Comparison of ENCODE assay signal across 9 cellular contexts in the genomic region with DNA sequence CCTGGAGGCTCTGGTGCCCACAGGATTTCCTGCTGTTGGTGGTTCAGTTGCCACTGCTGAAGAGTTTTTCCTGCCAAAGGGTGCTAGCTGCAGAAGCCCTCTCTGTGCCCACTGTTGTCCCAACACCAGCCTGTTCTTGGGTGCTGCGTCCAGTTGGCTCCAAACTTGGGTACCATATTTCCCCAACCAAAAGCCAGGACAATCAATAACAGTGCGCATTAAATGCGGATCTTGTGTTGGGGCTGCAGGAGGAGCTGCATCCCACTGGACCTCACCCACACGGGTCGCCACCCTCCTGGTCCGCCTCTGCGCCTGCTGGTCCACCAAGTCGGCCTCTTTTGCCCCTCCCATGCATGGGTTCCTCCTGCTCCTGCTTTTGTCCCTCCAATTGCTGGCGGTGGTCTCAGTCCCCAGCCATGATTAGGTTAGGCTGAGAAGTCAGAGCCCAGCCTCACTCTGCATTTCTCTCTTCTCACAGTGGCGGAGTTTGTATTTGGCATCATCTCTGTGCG. TPM values are rescaled to one million over a fixed set of nuclear protein-coding genes. Genes with fewer than 3 reads are reported as not detected.
DNase-seq lines count a peak whose midpoint lies in the region; ATAC-seq and TF ChIP-seq lines count a peak whose summit lies in the region.
"Had no signal": no experiment of that assay in that cellular context is flagged by ENCODE, and none has a peak within 500 bp of the region (broad histone marks: within the 10 kb centered on the region; RNA-seq: fewer than 3 reads in every experiment).

No MANE protein-coding gene starts in this region.

- TF ChIP-seq EP300 in suprapubic skin (IDR thresholded peaks at IDR 0.05), result no peak

- no peak for DNase-seq in activated T-cell treated with anti-CD3 and anti-CD28 coated beads, Interleukin-2, amount 50 U/mL, for 72 hours
- DNase-seq in activated T-cell treated with anti-CD3 and anti-CD28 coated beads for 4 hours (no peak), suprapubic skin (ENCODE audit: low spot score in 2 of 2) (no peak), H4 (ENCODE audit: low spot score) (no peak)
- no peak for DNase-seq in stimulated activated naive CD4-positive, alpha-beta T cell (lab: John Stamatoyannopoulos, UW)
- DNase-seq: NCI-H1417 treated with DMSO at 0.1 percent for 48 hours had no signal

- no peaks in the 10 kb centered on the region for H3K27me3 ChIP-seq in layer of hippocampus (ENCODE audit: control insufficient read depth, insufficient read depth, low read length)
- H3K27me3 ChIP-seq in suprapubic skin, result no peaks in the 10 kb centered on the region

- TF ChIP-seq CTCF in suprapubic skin (IDR thresholded peaks at IDR 0.05), result no peak

- peak overlapping the region; percentile 48 for H3K27ac ChIP-seq in layer of hippocampus (ENCODE audit: low read depth, low read length)
- H3K27ac ChIP-seq in suprapubic skin, result peak overlapping the region; percentile 65

- H3K4me1 ChIP-seq in suprapubic skin, result peaks cover 68% of the 10 kb centered on the region

- H3K36me3 Mint-ChIP-seq in activated T-cell treated with anti-CD3 and anti-CD28 coated beads, Interleukin-2, amount 50 U/mL, for 72 hours (ENCODE audit: insufficient read depth in 2 of 2), result peaks cover 16 to 34% of the 10 kb centered on the region in 2 donors
- H3K36me3 Mint-ChIP-seq in activated T-helper 17 cell treated with anti-CD3 and anti-CD28 coated beads, Interleukin-2, amount 50 U/mL, for 72 hours (ENCODE audit: low read depth), result peaks cover 7% of the 10 kb centered on the region

- no peak overlapping the region for H3K27ac Mint-ChIP-seq in activated T-cell treated with anti-CD3 and anti-CD28 coated beads, Interleukin-2, amount 50 U/mL, for 72 hours
- peak overlapping the region; percentile 21 for H3K27ac Mint-ChIP-seq in activated T-helper 17 cell treated with anti-CD3 and anti-CD28 coated beads, Interleukin-2, amount 50 U/mL, for 72 hours

- H3K4me3 ChIP-seq in suprapubic skin, result no peak overlapping the region

- 94% methylated on average over 11 of the region's 11 CpGs for WGBS in suprapubic skin

- H3K36me3 ChIP-seq in suprapubic skin, result no peaks in the 10 kb centered on the region

- peak overlapping the region; percentile 64 to 80 for H3K4me3 Mint-ChIP-seq in activated T-cell treated with anti-CD3 and anti-CD28 coated beads, Interleukin-2, amount 50 U/mL, for 72 hours
- H3K4me3 Mint-ChIP-seq in activated T-helper 17 cell treated with anti-CD3 and anti-CD28 coated beads, Interleukin-2, amount 50 U/mL, for 72 hours, result peak overlapping the region; percentile 69

- TF ChIP-seq POLR2A in suprapubic skin (IDR thresholded peaks at IDR 0.05), result no peak

- peaks cover 93% of the 10 kb centered on the region for H3K4me1 Mint-ChIP-seq in activated T-cell treated with anti-CD3 and anti-CD28 coated beads, Interleukin-2, amount 50 U/mL, for 72 hours (ENCODE audit: low read depth)
- peaks cover 42% of the 10 kb centered on the region for H3K4me1 Mint-ChIP-seq in activated T-helper 17 cell treated with anti-CD3 and anti-CD28 coated beads, Interleukin-2, amount 50 U/mL, for 72 hours

- no peaks in the 10 kb centered on the region for H3K27me3 Mint-ChIP-seq in activated T-cell treated with anti-CD3 and anti-CD28 coated beads, Interleukin-2, amount 50 U/mL, for 72 hours (ENCODE audit: low read depth)
- H3K27me3 Mint-ChIP-seq in activated T-helper 17 cell treated with anti-CD3 and anti-CD28 coated beads, Interleukin-2, amount 50 U/mL, for 72 hours, result no peaks in the 10 kb centered on the region

- ATAC-seq in activated T-cell treated with anti-CD3 and anti-CD28 coated beads, Interleukin-2, amount 50 U/mL, for 72 hours (replicated peaks in 1 of 2), result no peak
- no peak for ATAC-seq in activated T-helper 17 cell treated with anti-CD3 and anti-CD28 coated beads, Interleukin-2, amount 50 U/mL, for 72 hours (replicated peaks)
- no peak for ATAC-seq in GM21576 (IDR thresholded peaks at IDR 0.05; ENCODE audit: unreplicated experiment)

- H3K9me3 ChIP-seq in suprapubic skin, result no peaks in the 10 kb centered on the region

- H3K9me3 Mint-ChIP-seq in activated T-cell treated with anti-CD3 and anti-CD28 coated beads, Interleukin-2, amount 50 U/mL, for 72 hours, result peaks cover 3 to 4% of the 10 kb centered on the region in 2 donors
- no peaks in the 10 kb centered on the region for H3K9me3 Mint-ChIP-seq in activated T-helper 17 cell treated with anti-CD3 and anti-CD28 coated beads, Interleukin-2, amount 50 U/mL, for 72 hours

RNA-seq across cellular contexts. Expression of gene ABCG1, which starts 9.8 kb away (rescaled TPM):
- total RNA-seq in activated T-cell treated with anti-CD3 and anti-CD28 coated beads, Interleukin-2, amount 50 U/mL, for 72 hours, result 10 to 100 TPM; 53.1 to 55.5 TPM
- 1 to 10 TPM; 3.1 to 8.2 TPM for total RNA-seq in activated T-helper 17 cell treated with anti-CD3 and anti-CD28 coated beads, Interleukin-2, amount 50 U/mL, for 72 hours
- total RNA-seq in suprapubic skin, result 10 to 100 TPM; 32.0 to 54.0 (median 35.2) TPM
- 7.8 and 9.0 TPM in 2 replicates for total RNA-seq in H4 (2014; rRNA removed; shearing (Covaris generic))
